43 cellular contexts compared by ENCODE assay signal in genomic region chr5:132729896-132730295, GRCh38. TPM values are rescaled to one million over a fixed set of nuclear protein-coding genes. Genes with fewer than 3 reads are reported as not detected.
"Had no signal": no experiment of that assay in that cellular context is flagged by ENCODE, and none has a peak within 500 bp of the region (broad histone marks: within the 10 kb centered on the region; RNA-seq: fewer than 3 reads in every experiment).

No MANE protein-coding gene starts in this region.

- DNase-seq: activated effector memory CD4-positive, alpha-beta T cell treated with anti-CD3 and anti-CD28 coated beads, Interleukin-2, amount 50 U/mL, for 16 hours; activated effector memory CD4-positive, alpha-beta T cell treated with Interleukin-2 at 50 U/mL for 16 hours; activated gamma-delta T cell; activated gamma-delta T cell treated with Interleukin-2 at 50 U/mL for 16 hours; activated naive CD4-positive, alpha-beta T cell; activated naive CD4-positive, alpha-beta T cell treated with anti-CD3 and anti-CD28 coated beads for 36 hours; activated naive CD4-positive, alpha-beta T cell treated with anti-CD3 and anti-CD28 coated beads, Interleukin-2, amount 10 ng/mL, durations not matched to agents 7 days and 5 days; activated naive CD4-positive, alpha-beta T cell treated with anti-CD3 and anti-CD28 coated beads, Interleukin-2, amount 50 U/mL, for 16 hours; activated naive CD4-positive, alpha-beta T cell treated with Interleukin-2 at 50 U/mL for 16 hours; activated naive CD8-positive, alpha-beta T cell treated with anti-CD3 and anti-CD28 coated beads for 36 hours; activated naive CD8-positive, alpha-beta T cell treated with anti-CD3 and anti-CD28 coated beads, Interleukin-2, amount 10 ng/mL, durations not matched to agents 7 days and 5 days; activated naive CD8-positive, alpha-beta T cell treated with anti-CD3 and anti-CD28 coated beads, Interleukin-2, amount 50 U/mL, for 24 hours; activated T-cell treated with anti-CD3 and anti-CD28 coated beads, Interleukin-2, amount 50 U/mL, for 24 hours; activated T-cell treated with anti-CD3 and anti-CD28 coated beads, Interleukin-2, amount 50 U/mL, for 4 hours; activated T-cell treated with anti-CD3 and anti-CD28 coated beads, Interleukin-2, amount 50 U/mL, for 48 hours; activated T-cell treated with anti-CD3 and anti-CD28 coated beads, Interleukin-2, amount 50 U/mL, for 72 hours; adrenal gland; amniotic stem cell; amygdala; anterior cingulate cortex; aorta; body of pancreas; brain microvascular endothelial cell; caudate nucleus; central memory CD4-positive, alpha-beta T cell; cerebellar nuclear complex had no signal

- H3K9me3 ChIP-seq: adrenal gland, ascending aorta, body of pancreas, breast epithelium had no signal

- FAIRE-seq: astrocyte, bronchial epithelial cell had no signal

- H3K27me3 Mint-ChIP-seq: activated naive CD4-positive, alpha-beta T cell treated with anti-CD3 and anti-CD28 coated beads, Interleukin-2, amount 10 ng/mL, durations not matched to agents 7 days and 5 days; activated naive CD4-positive, alpha-beta T cell treated with anti-CD3 and anti-CD28 coated beads, Interleukin-2, amount 50 U/mL, for 24 hours; activated naive CD8-positive, alpha-beta T cell; activated naive CD8-positive, alpha-beta T cell treated with anti-CD3 and anti-CD28 coated beads for 36 hours; activated naive CD8-positive, alpha-beta T cell treated with anti-CD3 and anti-CD28 coated beads, Interleukin-2, amount 10 ng/mL, durations not matched to agents 7 days and 5 days; activated naive CD8-positive, alpha-beta T cell treated with anti-CD3 and anti-CD28 coated beads, Interleukin-2, amount 50 U/mL, for 24 hours; activated T-cell treated with anti-CD3 and anti-CD28 coated beads, Interleukin-2, amount 50 U/mL, for 24 hours; activated T-helper 17 cell treated with anti-CD3 and anti-CD28 coated beads, Interleukin-2, amount 50 U/mL, for 72 hours; brain; central memory CD8-positive, alpha-beta T cell had no signal

- H3K4me1 Mint-ChIP-seq: activated naive CD4-positive, alpha-beta T cell treated with anti-CD3 and anti-CD28 coated beads, Interleukin-2, amount 10 ng/mL, durations not matched to agents 7 days and 5 days; activated T-helper 17 cell treated with anti-CD3 and anti-CD28 coated beads, Interleukin-2, amount 50 U/mL, for 72 hours had no signal

- H3K36me3 ChIP-seq: adrenal gland, ascending aorta, breast epithelium had no signal

- H3K27me3 ChIP-seq: adrenal gland, ascending aorta, body of pancreas, brain microvascular endothelial cell, breast epithelium, cardiac muscle cell had no signal

- H3K4me3 Mint-ChIP-seq: activated naive CD4-positive, alpha-beta T cell treated with anti-CD3 and anti-CD28 coated beads for 36 hours; activated naive CD4-positive, alpha-beta T cell treated with anti-CD3 and anti-CD28 coated beads, Interleukin-2, amount 10 ng/mL, durations not matched to agents 7 days and 5 days; activated naive CD4-positive, alpha-beta T cell treated with anti-CD3 and anti-CD28 coated beads, Interleukin-2, amount 50 U/mL, for 24 hours; activated naive CD8-positive, alpha-beta T cell; activated naive CD8-positive, alpha-beta T cell treated with anti-CD3 and anti-CD28 coated beads for 36 hours; activated naive CD8-positive, alpha-beta T cell treated with anti-CD3 and anti-CD28 coated beads, Interleukin-2, amount 10 ng/mL, durations not matched to agents 7 days and 5 days; activated naive CD8-positive, alpha-beta T cell treated with anti-CD3 and anti-CD28 coated beads, Interleukin-2, amount 50 U/mL, for 24 hours; activated T-cell treated with anti-CD3 and anti-CD28 coated beads, Interleukin-2, amount 50 U/mL, for 24 hours; activated T-cell treated with anti-CD3 and anti-CD28 coated beads, Interleukin-2, amount 50 U/mL, for 4 hours; activated T-cell treated with anti-CD3 and anti-CD28 coated beads, Interleukin-2, amount 50 U/mL, for 72 hours; activated T-helper 1 cell treated with anti-CD3 and anti-CD28 coated beads, Interleukin-12 subunit alpha, Interleukin-12 subunit beta, Interleukin-2, Interleukin-4 antibody, amounts not matched to agents 30 ng/mL and 10 ng/mL and 1 ng/mL, durations not matched to agents 14 hours and 24 hours and 36 hours; activated T-helper 17 cell treated with anti-CD3 and anti-CD28 coated beads, Interleukin-2, amount 50 U/mL, for 72 hours; brain; central memory CD8-positive, alpha-beta T cell had no signal

- H3K4me3 ChIP-seq: adrenal gland, ascending aorta, body of pancreas, breast epithelium, cardiac muscle cell had no signal

- H3K27ac ChIP-seq: adrenal gland, ascending aorta, body of pancreas, brain microvascular endothelial cell, breast epithelium, cardiac muscle cell had no signal

- H3K9me3 Mint-ChIP-seq: activated naive CD4-positive, alpha-beta T cell treated with anti-CD3 and anti-CD28 coated beads for 36 hours; activated naive CD4-positive, alpha-beta T cell treated with anti-CD3 and anti-CD28 coated beads, Interleukin-2, amount 10 ng/mL, durations not matched to agents 7 days and 5 days; activated naive CD4-positive, alpha-beta T cell treated with anti-CD3 and anti-CD28 coated beads, Interleukin-2, amount 50 U/mL, for 24 hours; activated naive CD4-positive, alpha-beta T cell treated with anti-CD3 and anti-CD28 coated beads, Interleukin-2, amount 50 U/mL, for 72 hours; activated naive CD8-positive, alpha-beta T cell treated with anti-CD3 and anti-CD28 coated beads for 36 hours; activated naive CD8-positive, alpha-beta T cell treated with anti-CD3 and anti-CD28 coated beads, Interleukin-2, amount 10 ng/mL, durations not matched to agents 7 days and 5 days; activated naive CD8-positive, alpha-beta T cell treated with anti-CD3 and anti-CD28 coated beads, Interleukin-2, amount 50 U/mL, for 24 hours; activated T-cell treated with anti-CD3 and anti-CD28 coated beads, Interleukin-2, amount 50 U/mL, for 24 hours; activated T-cell treated with anti-CD3 and anti-CD28 coated beads, Interleukin-2, amount 50 U/mL, for 4 hours; activated T-cell treated with anti-CD3 and anti-CD28 coated beads, Interleukin-2, amount 50 U/mL, for 72 hours; activated T-helper 1 cell treated with anti-CD3 and anti-CD28 coated beads, Interleukin-12 subunit alpha, Interleukin-12 subunit beta, Interleukin-2, Interleukin-4 antibody, amounts not matched to agents 30 ng/mL and 10 ng/mL and 1 ng/mL, durations not matched to agents 14 hours and 24 hours and 36 hours; activated T-helper 17 cell treated with anti-CD3 and anti-CD28 coated beads, Interleukin-2, amount 50 U/mL, for 72 hours; activated T-helper 2 cell treated with anti-CD3 and anti-CD28 coated beads, Interferon-gamma antibody, Interleukin-2, Interleukin-4, amounts not matched to agents 10 μg/mL and 5 μg/mL and 100 μg/mL, durations not matched to agents 14 hours and 24 hours and 36 hours; brain; central memory CD8-positive, alpha-beta T cell had no signal

- H3K4me1 ChIP-seq: adrenal gland, ascending aorta, body of pancreas, breast epithelium had no signal

- ATAC-seq: activated naive CD4-positive, alpha-beta T cell treated with anti-CD3 and anti-CD28 coated beads, Interleukin-2, amount 50 U/mL, for 72 hours; activated naive CD8-positive, alpha-beta T cell treated with anti-CD3 and anti-CD28 coated beads, Interleukin-2, amount 50 U/mL, for 24 hours; activated T-cell treated with anti-CD3 and anti-CD28 coated beads, Interleukin-2, amount 50 U/mL, for 4 hours; activated T-cell treated with anti-CD3 and anti-CD28 coated beads, Interleukin-2, amount 50 U/mL, for 72 hours; activated T-helper 17 cell treated with anti-CD3 and anti-CD28 coated beads, Interleukin-2, amount 50 U/mL, for 72 hours; body of pancreas had no signal

- H3K27ac Mint-ChIP-seq: activated naive CD4-positive, alpha-beta T cell treated with anti-CD3 and anti-CD28 coated beads for 36 hours; activated naive CD4-positive, alpha-beta T cell treated with anti-CD3 and anti-CD28 coated beads, Interleukin-2, amount 10 ng/mL, durations not matched to agents 7 days and 5 days; activated naive CD4-positive, alpha-beta T cell treated with anti-CD3 and anti-CD28 coated beads, Interleukin-2, amount 50 U/mL, for 24 hours; activated naive CD4-positive, alpha-beta T cell treated with anti-CD3 and anti-CD28 coated beads, Interleukin-2, amount 50 U/mL, for 72 hours; activated naive CD8-positive, alpha-beta T cell; activated naive CD8-positive, alpha-beta T cell treated with anti-CD3 and anti-CD28 coated beads for 36 hours; activated naive CD8-positive, alpha-beta T cell treated with anti-CD3 and anti-CD28 coated beads, Interleukin-2, amount 10 ng/mL, durations not matched to agents 7 days and 5 days; activated naive CD8-positive, alpha-beta T cell treated with anti-CD3 and anti-CD28 coated beads, Interleukin-2, amount 50 U/mL, for 24 hours; activated T-cell treated with anti-CD3 and anti-CD28 coated beads, Interleukin-2, amount 50 U/mL, for 24 hours; activated T-cell treated with anti-CD3 and anti-CD28 coated beads, Interleukin-2, amount 50 U/mL, for 72 hours; activated T-helper 1 cell treated with anti-CD3 and anti-CD28 coated beads, Interleukin-12 subunit alpha, Interleukin-12 subunit beta, Interleukin-2, Interleukin-4 antibody, amounts not matched to agents 30 ng/mL and 10 ng/mL and 1 ng/mL, durations not matched to agents 14 hours and 24 hours and 36 hours; activated T-helper 17 cell treated with anti-CD3 and anti-CD28 coated beads, Interleukin-2, amount 50 U/mL, for 72 hours; activated T-helper 2 cell treated with anti-CD3 and anti-CD28 coated beads, Interferon-gamma antibody, Interleukin-2, Interleukin-4, amounts not matched to agents 10 μg/mL and 5 μg/mL and 100 μg/mL, durations not matched to agents 14 hours and 24 hours and 36 hours; brain had no signal

RNA-seq across cellular contexts. Expression of gene CCNI2, which starts 17.3 kb away (rescaled TPM):
- total RNA-seq: aorta, ascending aorta, bronchial epithelial cell, cardiac muscle cell, cardiac septum, chondrocyte had no signal

RNA-seq across cellular contexts. Expression of gene IL4, which starts 56.1 kb away (rescaled TPM):
- total RNA-seq: activated naive CD4-positive, alpha-beta T cell treated with anti-CD3 and anti-CD28 coated beads for 36 hours; activated naive CD4-positive, alpha-beta T cell treated with anti-CD3 and anti-CD28 coated beads, Interleukin-2, amount 50 U/mL, for 72 hours; activated naive CD8-positive, alpha-beta T cell treated with anti-CD3 and anti-CD28 coated beads for 36 hours; activated T-helper 17 cell treated with anti-CD3 and anti-CD28 coated beads, Interleukin-2, amount 50 U/mL, for 72 hours; adrenal gland; aorta; ascending aorta; astrocyte; body of pancreas; breast epithelium; bronchial epithelial cell; cardiac muscle cell; cardiac septum; cerebellum; chondrocyte had no signal
- polyA plus RNA-seq: adipose tissue, adrenal gland, aorta, cardiac muscle cell had no signal
